Comparison of ENCODE assay signal across 21 cellular contexts in the genomic region with DNA sequence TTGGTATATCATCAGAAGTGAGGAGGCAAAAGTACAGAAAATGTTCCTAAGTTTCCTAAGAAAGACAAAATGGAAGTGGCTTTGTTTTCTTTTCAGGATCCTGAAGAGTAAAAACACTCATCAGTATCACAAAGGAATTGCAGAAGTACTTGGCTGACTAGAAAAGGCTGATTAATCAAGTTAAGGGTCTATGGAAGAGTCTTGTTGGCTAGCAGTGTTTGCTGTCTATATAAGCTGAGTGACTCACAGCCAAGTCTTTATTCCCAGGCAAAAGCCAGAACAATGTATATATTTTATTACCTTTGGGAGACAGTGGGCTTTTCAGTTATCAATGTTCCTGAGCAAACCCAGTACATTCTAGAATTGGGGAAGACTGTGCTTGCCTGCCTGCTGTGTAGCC.
"Had no signal": no experiment of that assay in that cellular context is flagged by ENCODE, and none has a peak within 500 bp of the region (broad histone marks: within the 10 kb centered on the region; RNA-seq: fewer than 3 reads in every experiment).

No MANE protein-coding gene starts in this region.

- ATAC-seq: activated CD8-positive, alpha-beta memory T cell treated with anti-CD3 and anti-CD28 coated beads, Interleukin-2, amount 10 ng/mL, durations not matched to agents 7 days and 5 days; left ventricle myocardium superior; mucosa of descending colon; naive thymus-derived CD4-positive, alpha-beta T cell had no signal

- H3K27me3 Mint-ChIP-seq: activated CD4-positive, alpha-beta memory T cell treated with anti-CD3 and anti-CD28 coated beads for 36 hours; activated CD8-positive, alpha-beta memory T cell treated with anti-CD3 and anti-CD28 coated beads, Interleukin-2, amount 10 ng/mL, durations not matched to agents 7 days and 5 days; activated T-cell treated with anti-CD3 and anti-CD28 coated beads, Interleukin-2, amount 50 U/mL, for 24 hours; memory B cell; naive thymus-derived CD4-positive, alpha-beta T cell had no signal

- H3K4me1 Mint-ChIP-seq: activated CD8-positive, alpha-beta memory T cell treated with anti-CD3 and anti-CD28 coated beads, Interleukin-2, amount 10 ng/mL, durations not matched to agents 7 days and 5 days; memory B cell; naive thymus-derived CD4-positive, alpha-beta T cell had no signal

- H3K9me3 ChIP-seq: neutrophil, testis had no signal

- H3K36me3 Mint-ChIP-seq: activated CD4-positive, alpha-beta memory T cell treated with anti-CD3 and anti-CD28 coated beads for 36 hours; activated CD8-positive, alpha-beta memory T cell treated with anti-CD3 and anti-CD28 coated beads, Interleukin-2, amount 10 ng/mL, durations not matched to agents 7 days and 5 days; memory B cell; naive thymus-derived CD4-positive, alpha-beta T cell had no signal

- H3K27ac Mint-ChIP-seq: activated CD4-positive, alpha-beta memory T cell treated with anti-CD3 and anti-CD28 coated beads for 36 hours; activated CD8-positive, alpha-beta memory T cell treated with anti-CD3 and anti-CD28 coated beads, Interleukin-2, amount 10 ng/mL, durations not matched to agents 7 days and 5 days; activated T-cell treated with anti-CD3 and anti-CD28 coated beads, Interleukin-2, amount 50 U/mL, for 24 hours; memory B cell; naive thymus-derived CD4-positive, alpha-beta T cell had no signal

- H3K4me3 Mint-ChIP-seq: activated CD4-positive, alpha-beta memory T cell treated with anti-CD3 and anti-CD28 coated beads for 36 hours; activated CD8-positive, alpha-beta memory T cell treated with anti-CD3 and anti-CD28 coated beads, Interleukin-2, amount 10 ng/mL, durations not matched to agents 7 days and 5 days; activated T-cell treated with anti-CD3 and anti-CD28 coated beads, Interleukin-2, amount 50 U/mL, for 24 hours; memory B cell; naive thymus-derived CD4-positive, alpha-beta T cell had no signal

- H3K4me1 ChIP-seq: esophagus muscularis mucosa, parathyroid adenoma, sigmoid colon, stomach, testis, upper lobe of left lung had no signal

- H3K4me3 ChIP-seq: coronary artery, esophagus muscularis mucosa, hepatocyte, mucosa of descending colon, sigmoid colon, stomach, testis, upper lobe of left lung had no signal

- H3K27me3 ChIP-seq: esophagus muscularis mucosa, hepatocyte, neutrophil, sigmoid colon, stomach, testis, upper lobe of left lung had no signal

- DNase-seq: activated CD4-positive, alpha-beta memory T cell treated with anti-CD3 and anti-CD28 coated beads for 36 hours; activated CD8-positive, alpha-beta memory T cell treated with anti-CD3 and anti-CD28 coated beads, Interleukin-2, amount 10 ng/mL, durations not matched to agents 7 days and 5 days; activated naive CD4-positive, alpha-beta T cell treated with anti-CD3 and anti-CD28 coated beads, Interleukin-2, amount 50 U/mL, for 16 hours; activated T-cell treated with anti-CD3 and anti-CD28 coated beads, Interleukin-2, amount 50 U/mL, for 24 hours; central memory CD4-positive, alpha-beta T cell; left ventricle myocardium superior; mucosa of descending colon; naive thymus-derived CD4-positive, alpha-beta T cell; sigmoid colon; stimulated activated CD4-positive, alpha-beta T cell treated with anti-CD3 and anti-CD28 coated beads, Interleukin-12 subunit alpha, Interleukin-12 subunit beta, amount 100 ng/mL, for 4 hours; stimulated activated CD4-positive, alpha-beta T cell treated with anti-CD3 and anti-CD28 coated beads, Interleukin-2, amount 100 ng/mL, for 24 hours; stomach; testis; upper lobe of left lung had no signal

- H3K27ac ChIP-seq: coronary artery, esophagus muscularis mucosa, hepatocyte, neutrophil, parathyroid adenoma, sigmoid colon, stomach, testis, upper lobe of left lung, VCaP had no signal

- H3K9ac ChIP-seq: parathyroid adenoma had no signal

- H3K36me3 ChIP-seq: esophagus muscularis mucosa, neutrophil, sigmoid colon, stomach, upper lobe of left lung had no signal
